Comparison of ENCODE assay signal across 8 cellular contexts in the genomic region with DNA sequence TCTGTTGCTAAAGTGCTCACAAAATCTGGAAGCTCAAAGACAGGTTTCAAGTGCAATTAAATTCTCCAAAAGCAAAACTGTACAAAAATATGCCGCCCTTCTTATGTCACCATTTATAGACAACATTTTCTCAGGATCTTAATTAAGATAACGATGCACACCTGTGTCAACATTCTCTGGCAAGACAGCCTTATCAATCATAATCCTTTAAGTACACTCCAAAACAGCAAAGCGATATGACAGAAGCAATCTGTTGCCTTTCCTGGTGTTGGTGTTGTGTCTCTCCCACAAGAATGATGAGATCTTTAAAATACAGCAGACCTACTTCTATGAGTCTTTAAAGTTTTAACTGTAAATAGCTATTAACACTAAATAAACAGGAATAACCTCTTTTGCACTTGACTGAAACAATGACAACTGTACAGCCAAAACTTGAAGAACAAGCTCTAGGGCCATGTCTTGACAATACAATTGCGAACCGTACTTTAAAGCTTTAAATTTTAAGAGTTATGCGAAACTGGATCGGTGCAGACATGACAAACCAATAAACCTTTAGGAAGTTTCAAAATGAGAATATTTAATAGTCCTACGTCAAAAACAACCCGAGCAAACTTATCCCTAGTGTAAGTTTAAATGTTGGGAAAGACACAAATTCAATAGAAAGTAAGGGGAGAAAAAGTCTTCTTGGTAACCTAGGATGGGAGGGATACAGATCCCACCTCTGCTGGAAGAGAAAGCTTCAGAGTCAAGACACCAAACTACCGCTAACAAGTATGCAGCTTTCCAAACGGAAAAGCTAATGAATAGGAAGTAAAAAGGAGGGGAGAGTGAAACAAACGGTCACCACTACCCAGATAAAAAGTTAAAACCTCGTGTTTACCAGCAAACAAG. TPM values are rescaled to one million over a fixed set of nuclear protein-coding genes. Genes with fewer than 3 reads are reported as not detected.
DNase-seq lines count a peak whose midpoint lies in the region; ATAC-seq, FAIRE-seq and TF ChIP-seq lines count a peak whose summit lies in the region.

No MANE protein-coding gene starts in this region.

- peaks cover 0 to 7% (median 6%) of the 10 kb centered on the region in 11 experiments; a peak in 14 of 22 replicates for H3K9me3 ChIP-seq in BLaER1 treated with 17β-estradiol and CSF1 and Interleukin-3, amounts not matched to agents 10 nM and 100 nM (replicated peaks in 1 of 11)
- no peaks in the 10 kb centered on the region for H3K9me3 ChIP-seq in pancreas

- FAIRE-seq in pancreas (lab: Jason Lieb, UNC) (no peak), D721Med (lab: Jason Lieb, UNC) (no peak)

- H3K27ac Mint-ChIP-seq in activated T-helper 17 cell treated with anti-CD3 and anti-CD28 coated beads, Interleukin-2, amount 50 U/mL, for 72 hours: peak overlapping the region; percentile 26
- H3K27ac Mint-ChIP-seq in memory B cell: peak overlapping the region; percentile 55

- peaks cover 52% of the 10 kb centered on the region for H3K27me3 Mint-ChIP-seq in activated T-helper 17 cell treated with anti-CD3 and anti-CD28 coated beads, Interleukin-2, amount 50 U/mL, for 72 hours
- H3K27me3 Mint-ChIP-seq in memory B cell: peaks cover 24% of the 10 kb centered on the region

- peaks cover 15% of the 10 kb centered on the region for H3K9me3 Mint-ChIP-seq in activated T-helper 17 cell treated with anti-CD3 and anti-CD28 coated beads, Interleukin-2, amount 50 U/mL, for 72 hours
- H3K9me3 Mint-ChIP-seq in memory B cell: peaks cover 6% of the 10 kb centered on the region

- intact Hi-C loops in pancreas (cut with DNase I): no loop called here

- WGBS in pancreas, 2 donors: 17 to 19% methylated on average over 13 of the region's 13 CpGs

- peak overlapping the region; percentile 79 to 89 (median 81) for H3K4me3 ChIP-seq in BLaER1 treated with 17β-estradiol and CSF1 and Interleukin-3, amounts not matched to agents 10 nM and 100 nM
- H3K4me3 ChIP-seq in Jurkat, Clone E6-1 (ENCODE audit: low read length): peak overlapping the region; percentile 90
- H3K4me3 ChIP-seq in pancreas: peak overlapping the region in 2 of 4 donors; percentile 53 to 64

- H3K4me2 ChIP-seq in BLaER1 treated with 17β-estradiol and CSF1 and Interleukin-3, amounts not matched to agents 10 nM and 100 nM: peak overlapping the region; percentile 86 to 95 (median 93)

- H3K36me3 ChIP-seq in BLaER1 treated with 17β-estradiol and CSF1 and Interleukin-3, amounts not matched to agents 10 nM and 100 nM: peaks cover 0 to 9% (median 2%) of the 10 kb centered on the region in 11 experiments; a peak in 3 of 22 replicates
- no peaks in the 10 kb centered on the region for H3K36me3 ChIP-seq in pancreas

- H3K9ac ChIP-seq in BLaER1 treated with 17β-estradiol and CSF1 and Interleukin-3, amounts not matched to agents 10 nM and 100 nM: peak overlapping the region; percentile 52 to 98 (median 89); a peak in 19 of 22 replicates

- ATAC-seq in activated T-helper 17 cell treated with anti-CD3 and anti-CD28 coated beads, Interleukin-2, amount 50 U/mL, for 72 hours (replicated peaks): no peak
- ATAC-seq in memory B cell (ENCODE audit: low read depth): no peak
- ATAC-seq in pancreas: no peak

- H3K4me3 Mint-ChIP-seq in activated T-helper 17 cell treated with anti-CD3 and anti-CD28 coated beads, Interleukin-2, amount 50 U/mL, for 72 hours: peak overlapping the region; percentile 82
- peak overlapping the region; percentile 82 for H3K4me3 Mint-ChIP-seq in memory B cell

- no peak for DNase-seq in Jurkat, Clone E6-1 (ENCODE audit: low read depth, low spot score)
- DNase-seq in memory B cell (ENCODE audit: low spot score in 2 of 2) (no peak), pancreas (no peak), midbrain (lab: John Stamatoyannopoulos, UW) (no peak), D721Med (ENCODE audit: insufficient read length, low spot score) (no peak), amniotic stem cell (lab: John Stamatoyannopoulos, UW) (no peak)

- H3K4me1 Mint-ChIP-seq in activated T-helper 17 cell treated with anti-CD3 and anti-CD28 coated beads, Interleukin-2, amount 50 U/mL, for 72 hours: peaks cover 15% of the 10 kb centered on the region
- peaks cover 19% of the 10 kb centered on the region for H3K4me1 Mint-ChIP-seq in memory B cell

- peaks cover 43 to 77% (median 68%) of the 10 kb centered on the region in 11 experiments for H3K27me3 ChIP-seq in BLaER1 treated with 17β-estradiol and CSF1 and Interleukin-3, amounts not matched to agents 10 nM and 100 nM
- peaks cover 0 to 47% (median 21%) of the 10 kb centered on the region in 4 donors for H3K27me3 ChIP-seq in pancreas

- peaks cover 34% of the 10 kb centered on the region for H3K36me3 Mint-ChIP-seq in activated T-helper 17 cell treated with anti-CD3 and anti-CD28 coated beads, Interleukin-2, amount 50 U/mL, for 72 hours (ENCODE audit: low read depth)
- peaks cover 4% of the 10 kb centered on the region for H3K36me3 Mint-ChIP-seq in memory B cell

- H3K4me1 ChIP-seq in BLaER1 treated with 17β-estradiol and CSF1 and Interleukin-3, amounts not matched to agents 10 nM and 100 nM: peaks cover 18 to 34% (median 27%) of the 10 kb centered on the region in 10 experiments
- peaks cover 0 to 9% (median 0%) of the 10 kb centered on the region in 3 donors for H3K4me1 ChIP-seq in pancreas

- H4K20me1 ChIP-seq in BLaER1 treated with 17β-estradiol and CSF1 and Interleukin-3, amounts not matched to agents 10 nM and 100 nM: peaks cover 0 to 69% (median 33%) of the 10 kb centered on the region in 11 experiments; a peak in 18 of 22 replicates

- TF ChIP-seq CTCF in pancreas (IDR thresholded peaks at IDR 0.05) (no peak), D721Med (IDR thresholded peaks at IDR 0.05; ENCODE audit: insufficient read depth, missing control alignments) (no peak)

- peak overlapping the region in 7 of 11 experiments; percentile 47 to 99 (median 91); a peak in 7 of 22 replicates for H3K27ac ChIP-seq in BLaER1 treated with 17β-estradiol and CSF1 and Interleukin-3, amounts not matched to agents 10 nM and 100 nM
- H3K27ac ChIP-seq in pancreas: no peak overlapping the region

RNA-seq across cellular contexts. Expression of a gene that starts 3.3 kb away (rescaled TPM):
- 14.7 TPM for polyA plus RNA-seq in Jurkat, Clone E6-1 (2012; ENCODE audit: insufficient read depth, insufficient read length)
- total RNA-seq in activated T-helper 17 cell treated with anti-CD3 and anti-CD28 coated beads, Interleukin-2, amount 50 U/mL, for 72 hours: under 1 TPM in 1 of 2 donors, not detected in 1; 0.13 TPM
- total RNA-seq in pancreas: under 1 TPM in 5 of 6 donors, not detected in 1; 0.12 to 0.85 (median 0.14) TPM
- under 1 TPM in 1 of 2 donors, not detected in 1; 0.26 TPM for polyA plus RNA-seq in pancreas

Comparison
In these comparisons a context has a peak if more than half of its experiments do, and no peak if none do; other contexts are left out.
1. H3K27ac ChIP-seq: peak in BLaER1 treated with 17β-estradiol and CSF1 and Interleukin-3, amounts not matched to agents 10 nM and 100 nM (7 of 11); none in pancreas (0 of 4).